In genomic region chr3:32238027-32238815, GRCh38 we compare ENCODE assay signal across 2 cellular contexts.
TF ChIP-seq lines count a peak whose summit lies in the region.

A gene with protein sequence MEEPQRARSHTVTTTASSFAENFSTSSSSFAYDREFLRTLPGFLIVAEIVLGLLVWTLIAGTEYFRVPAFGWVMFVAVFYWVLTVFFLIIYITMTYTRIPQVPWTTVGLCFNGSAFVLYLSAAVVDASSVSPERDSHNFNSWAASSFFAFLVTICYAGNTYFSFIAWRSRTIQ (plus strand): TSS chr3:32238680. CDS start chr3:32238973, 293 bp downstream.

TF ChIP-seq in WTC11, 78 proteins besides CTCF, POLR2A, EP300 and RAD21 (continued from another document):
- TF ChIP-seq, protein P1, sequence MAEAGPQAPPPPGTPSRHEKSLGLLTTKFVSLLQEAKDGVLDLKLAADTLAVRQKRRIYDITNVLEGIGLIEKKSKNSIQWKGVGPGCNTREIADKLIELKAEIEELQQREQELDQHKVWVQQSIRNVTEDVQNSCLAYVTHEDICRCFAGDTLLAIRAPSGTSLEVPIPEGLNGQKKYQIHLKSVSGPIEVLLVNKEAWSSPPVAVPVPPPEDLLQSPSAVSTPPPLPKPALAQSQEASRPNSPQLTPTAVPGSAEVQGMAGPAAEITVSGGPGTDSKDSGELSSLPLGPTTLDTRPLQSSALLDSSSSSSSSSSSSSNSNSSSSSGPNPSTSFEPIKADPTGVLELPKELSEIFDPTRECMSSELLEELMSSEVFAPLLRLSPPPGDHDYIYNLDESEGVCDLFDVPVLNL (CRISPR knock-in tag; IDR thresholded peaks at IDR 0.05; ENCODE audit: borderline replicate concordance, low read depth), result no peak
- no peak for TF ChIP-seq ATF1 (CRISPR knock-in tag; IDR thresholded peaks at IDR 0.05)
- peak; percentile 55 for TF ChIP-seq GABPB1 (CRISPR knock-in tag; IDR thresholded peaks at IDR 0.05)
- no peak for TF ChIP-seq CREM (CRISPR knock-in tag; IDR thresholded peaks at IDR 0.05)
- no peak for TF ChIP-seq SOX15 (CRISPR knock-in tag; IDR thresholded peaks at IDR 0.05)
- TF ChIP-seq, protein P2, sequence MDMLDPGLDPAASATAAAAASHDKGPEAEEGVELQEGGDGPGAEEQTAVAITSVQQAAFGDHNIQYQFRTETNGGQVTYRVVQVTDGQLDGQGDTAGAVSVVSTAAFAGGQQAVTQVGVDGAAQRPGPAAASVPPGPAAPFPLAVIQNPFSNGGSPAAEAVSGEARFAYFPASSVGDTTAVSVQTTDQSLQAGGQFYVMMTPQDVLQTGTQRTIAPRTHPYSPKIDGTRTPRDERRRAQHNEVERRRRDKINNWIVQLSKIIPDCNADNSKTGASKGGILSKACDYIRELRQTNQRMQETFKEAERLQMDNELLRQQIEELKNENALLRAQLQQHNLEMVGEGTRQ (CRISPR knock-in tag; IDR thresholded peaks at IDR 0.05), result no peak
- no peak for TF ChIP-seq ZBTB21 (CRISPR knock-in tag; IDR thresholded peaks at IDR 0.05; ENCODE audit: borderline replicate concordance)
- TF ChIP-seq, protein P3, sequence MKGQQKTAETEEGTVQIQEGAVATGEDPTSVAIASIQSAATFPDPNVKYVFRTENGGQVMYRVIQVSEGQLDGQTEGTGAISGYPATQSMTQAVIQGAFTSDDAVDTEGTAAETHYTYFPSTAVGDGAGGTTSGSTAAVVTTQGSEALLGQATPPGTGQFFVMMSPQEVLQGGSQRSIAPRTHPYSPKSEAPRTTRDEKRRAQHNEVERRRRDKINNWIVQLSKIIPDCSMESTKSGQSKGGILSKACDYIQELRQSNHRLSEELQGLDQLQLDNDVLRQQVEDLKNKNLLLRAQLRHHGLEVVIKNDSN (CRISPR knock-in tag; IDR thresholded peaks at IDR 0.05), result no peak
- TF ChIP-seq, protein P4, sequence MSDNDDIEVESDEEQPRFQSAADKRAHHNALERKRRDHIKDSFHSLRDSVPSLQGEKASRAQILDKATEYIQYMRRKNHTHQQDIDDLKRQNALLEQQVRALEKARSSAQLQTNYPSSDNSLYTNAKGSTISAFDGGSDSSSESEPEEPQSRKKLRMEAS (CRISPR knock-in tag; IDR thresholded peaks at IDR 0.05), result peak; percentile 71
- TF ChIP-seq, protein P5, sequence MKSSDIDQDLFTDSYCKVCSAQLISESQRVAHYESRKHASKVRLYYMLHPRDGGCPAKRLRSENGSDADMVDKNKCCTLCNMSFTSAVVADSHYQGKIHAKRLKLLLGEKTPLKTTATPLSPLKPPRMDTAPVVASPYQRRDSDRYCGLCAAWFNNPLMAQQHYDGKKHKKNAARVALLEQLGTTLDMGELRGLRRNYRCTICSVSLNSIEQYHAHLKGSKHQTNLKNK (CRISPR knock-in tag; IDR thresholded peaks at IDR 0.05), result no peak
- TF ChIP-seq, protein P6, sequence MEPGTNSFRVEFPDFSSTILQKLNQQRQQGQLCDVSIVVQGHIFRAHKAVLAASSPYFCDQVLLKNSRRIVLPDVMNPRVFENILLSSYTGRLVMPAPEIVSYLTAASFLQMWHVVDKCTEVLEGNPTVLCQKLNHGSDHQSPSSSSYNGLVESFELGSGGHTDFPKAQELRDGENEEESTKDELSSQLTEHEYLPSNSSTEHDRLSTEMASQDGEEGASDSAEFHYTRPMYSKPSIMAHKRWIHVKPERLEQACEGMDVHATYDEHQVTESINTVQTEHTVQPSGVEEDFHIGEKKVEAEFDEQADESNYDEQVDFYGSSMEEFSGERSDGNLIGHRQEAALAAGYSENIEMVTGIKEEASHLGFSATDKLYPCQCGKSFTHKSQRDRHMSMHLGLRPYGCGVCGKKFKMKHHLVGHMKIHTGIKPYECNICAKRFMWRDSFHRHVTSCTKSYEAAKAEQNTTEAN (CRISPR knock-in tag; IDR thresholded peaks at IDR 0.05), result no peak
TF ChIP-seq in WTC11: peak in this region for 10.

TF ChIP-seq in HepG2, 621 proteins besides CTCF, POLR2A, EP300 and RAD21 (continued from another document and continues in another):
- TF ChIP-seq, protein P7, sequence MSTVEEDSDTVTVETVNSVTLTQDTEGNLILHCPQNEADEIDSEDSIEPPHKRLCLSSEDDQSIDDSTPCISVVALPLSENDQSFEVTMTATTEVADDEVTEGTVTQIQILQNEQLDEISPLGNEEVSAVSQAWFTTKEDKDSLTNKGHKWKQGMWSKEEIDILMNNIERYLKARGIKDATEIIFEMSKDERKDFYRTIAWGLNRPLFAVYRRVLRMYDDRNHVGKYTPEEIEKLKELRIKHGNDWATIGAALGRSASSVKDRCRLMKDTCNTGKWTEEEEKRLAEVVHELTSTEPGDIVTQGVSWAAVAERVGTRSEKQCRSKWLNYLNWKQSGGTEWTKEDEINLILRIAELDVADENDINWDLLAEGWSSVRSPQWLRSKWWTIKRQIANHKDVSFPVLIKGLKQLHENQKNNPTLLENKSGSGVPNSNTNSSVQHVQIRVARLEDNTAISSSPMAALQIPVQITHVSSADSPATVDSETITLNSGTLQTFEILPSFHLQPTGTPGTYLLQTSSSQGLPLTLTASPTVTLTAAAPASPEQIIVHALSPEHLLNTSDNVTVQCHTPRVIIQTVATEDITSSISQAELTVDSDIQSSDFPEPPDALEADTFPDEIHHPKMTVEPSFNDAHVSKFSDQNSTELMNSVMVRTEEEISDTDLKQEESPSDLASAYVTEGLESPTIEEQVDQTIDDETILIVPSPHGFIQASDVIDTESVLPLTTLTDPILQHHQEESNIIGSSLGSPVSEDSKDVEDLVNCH (CRISPR knock-in tag; IDR thresholded peaks at IDR 0.05), result no peak
- TF ChIP-seq, protein P8, sequence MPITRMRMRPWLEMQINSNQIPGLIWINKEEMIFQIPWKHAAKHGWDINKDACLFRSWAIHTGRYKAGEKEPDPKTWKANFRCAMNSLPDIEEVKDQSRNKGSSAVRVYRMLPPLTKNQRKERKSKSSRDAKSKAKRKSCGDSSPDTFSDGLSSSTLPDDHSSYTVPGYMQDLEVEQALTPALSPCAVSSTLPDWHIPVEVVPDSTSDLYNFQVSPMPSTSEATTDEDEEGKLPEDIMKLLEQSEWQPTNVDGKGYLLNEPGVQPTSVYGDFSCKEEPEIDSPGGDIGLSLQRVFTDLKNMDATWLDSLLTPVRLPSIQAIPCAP (CRISPR knock-in tag; IDR thresholded peaks at IDR 0.05; ENCODE audit: low read depth), result no peak
- TF ChIP-seq BHLHE40 (IDR thresholded peaks at IDR 0.05; ENCODE audit: low read length) (peak; percentile 28; the same call in 1 of the 2 replicates), ZNF281 (CRISPR knock-in tag; IDR thresholded peaks at IDR 0.05; ENCODE audit: borderline replicate concordance) (peak; percentile 31; the same call in 1 of the 2 replicates), ZNF326 (CRISPR knock-in tag; IDR thresholded peaks at IDR 0.05; ENCODE audit: borderline replicate concordance) (no peak), ZNF616 (CRISPR knock-in tag; IDR thresholded peaks at IDR 0.05; ENCODE audit: low read depth) (no peak), XBP1 (CRISPR knock-in tag; IDR thresholded peaks at IDR 0.05) (no peak), NBN (conservative IDR thresholded peaks at IDR 0.05) (no peak), GZF1 (CRISPR knock-in tag; IDR thresholded peaks at IDR 0.05) (peak; percentile 70; the same call in 1 of the 2 replicates), CBFB (CRISPR knock-in tag; IDR thresholded peaks at IDR 0.05) (peak; percentile 26; the same call in 1 of the 2 replicates), AKAP8 (CRISPR knock-in tag; IDR thresholded peaks at IDR 0.05) (peak; percentile 68; the same call in 1 of the 2 replicates), ZBTB2 (CRISPR knock-in tag; IDR thresholded peaks at IDR 0.05; ENCODE audit: low read depth) (no peak), FOXC1 (CRISPR knock-in tag; IDR thresholded peaks at IDR 0.05; ENCODE audit: borderline replicate concordance) (0 out of 2 replicates have a peak, but pooled peaks have one; percentile 50), HOXA9 (CRISPR knock-in tag; IDR thresholded peaks at IDR 0.05; ENCODE audit: borderline replicate concordance) (no peak), ZNF160 (CRISPR knock-in tag; IDR thresholded peaks at IDR 0.05) (peak; percentile 51), FOXP4 (CRISPR knock-in tag; IDR thresholded peaks at IDR 0.05) (peak; percentile 72), ZNF567 (CRISPR knock-in tag; IDR thresholded peaks at IDR 0.05; ENCODE audit: borderline replicate concordance) (no peak), SRY (CRISPR knock-in tag; IDR thresholded peaks at IDR 0.05) (peak; percentile 56; the same call in 1 of the 2 replicates)
- TF ChIP-seq, protein P9, sequence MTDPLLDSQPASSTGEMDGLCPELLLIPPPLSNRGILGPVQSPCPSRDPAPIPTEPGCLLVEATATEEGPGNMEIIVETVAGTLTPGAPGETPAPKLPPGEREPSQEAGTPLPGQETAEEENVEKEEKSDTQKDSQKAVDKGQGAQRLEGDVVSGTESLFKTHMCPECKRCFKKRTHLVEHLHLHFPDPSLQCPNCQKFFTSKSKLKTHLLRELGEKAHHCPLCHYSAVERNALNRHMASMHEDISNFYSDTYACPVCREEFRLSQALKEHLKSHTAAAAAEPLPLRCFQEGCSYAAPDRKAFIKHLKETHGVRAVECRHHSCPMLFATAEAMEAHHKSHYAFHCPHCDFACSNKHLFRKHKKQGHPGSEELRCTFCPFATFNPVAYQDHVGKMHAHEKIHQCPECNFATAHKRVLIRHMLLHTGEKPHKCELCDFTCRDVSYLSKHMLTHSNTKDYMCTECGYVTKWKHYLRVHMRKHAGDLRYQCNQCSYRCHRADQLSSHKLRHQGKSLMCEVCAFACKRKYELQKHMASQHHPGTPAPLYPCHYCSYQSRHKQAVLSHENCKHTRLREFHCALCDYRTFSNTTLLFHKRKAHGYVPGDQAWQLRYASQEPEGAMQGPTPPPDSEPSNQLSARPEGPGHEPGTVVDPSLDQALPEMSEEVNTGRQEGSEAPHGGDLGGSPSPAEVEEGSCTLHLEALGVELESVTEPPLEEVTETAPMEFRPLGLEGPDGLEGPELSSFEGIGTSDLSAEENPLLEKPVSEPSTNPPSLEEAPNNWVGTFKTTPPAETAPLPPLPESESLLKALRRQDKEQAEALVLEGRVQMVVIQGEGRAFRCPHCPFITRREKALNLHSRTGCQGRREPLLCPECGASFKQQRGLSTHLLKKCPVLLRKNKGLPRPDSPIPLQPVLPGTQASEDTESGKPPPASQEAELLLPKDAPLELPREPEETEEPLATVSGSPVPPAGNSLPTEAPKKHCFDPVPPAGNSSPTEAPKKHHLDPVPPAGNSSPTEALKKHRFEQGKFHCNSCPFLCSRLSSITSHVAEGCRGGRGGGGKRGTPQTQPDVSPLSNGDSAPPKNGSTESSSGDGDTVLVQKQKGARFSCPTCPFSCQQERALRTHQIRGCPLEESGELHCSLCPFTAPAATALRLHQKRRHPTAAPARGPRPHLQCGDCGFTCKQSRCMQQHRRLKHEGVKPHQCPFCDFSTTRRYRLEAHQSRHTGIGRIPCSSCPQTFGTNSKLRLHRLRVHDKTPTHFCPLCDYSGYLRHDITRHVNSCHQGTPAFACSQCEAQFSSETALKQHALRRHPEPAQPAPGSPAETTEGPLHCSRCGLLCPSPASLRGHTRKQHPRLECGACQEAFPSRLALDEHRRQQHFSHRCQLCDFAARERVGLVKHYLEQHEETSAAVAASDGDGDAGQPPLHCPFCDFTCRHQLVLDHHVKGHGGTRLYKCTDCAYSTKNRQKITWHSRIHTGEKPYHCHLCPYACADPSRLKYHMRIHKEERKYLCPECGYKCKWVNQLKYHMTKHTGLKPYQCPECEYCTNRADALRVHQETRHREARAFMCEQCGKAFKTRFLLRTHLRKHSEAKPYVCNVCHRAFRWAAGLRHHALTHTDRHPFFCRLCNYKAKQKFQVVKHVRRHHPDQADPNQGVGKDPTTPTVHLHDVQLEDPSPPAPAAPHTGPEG (CRISPR knock-in tag; IDR thresholded peaks at IDR 0.05), result peak; percentile 45; the same call in 1 of the 2 replicates
- TF ChIP-seq, protein P10, sequence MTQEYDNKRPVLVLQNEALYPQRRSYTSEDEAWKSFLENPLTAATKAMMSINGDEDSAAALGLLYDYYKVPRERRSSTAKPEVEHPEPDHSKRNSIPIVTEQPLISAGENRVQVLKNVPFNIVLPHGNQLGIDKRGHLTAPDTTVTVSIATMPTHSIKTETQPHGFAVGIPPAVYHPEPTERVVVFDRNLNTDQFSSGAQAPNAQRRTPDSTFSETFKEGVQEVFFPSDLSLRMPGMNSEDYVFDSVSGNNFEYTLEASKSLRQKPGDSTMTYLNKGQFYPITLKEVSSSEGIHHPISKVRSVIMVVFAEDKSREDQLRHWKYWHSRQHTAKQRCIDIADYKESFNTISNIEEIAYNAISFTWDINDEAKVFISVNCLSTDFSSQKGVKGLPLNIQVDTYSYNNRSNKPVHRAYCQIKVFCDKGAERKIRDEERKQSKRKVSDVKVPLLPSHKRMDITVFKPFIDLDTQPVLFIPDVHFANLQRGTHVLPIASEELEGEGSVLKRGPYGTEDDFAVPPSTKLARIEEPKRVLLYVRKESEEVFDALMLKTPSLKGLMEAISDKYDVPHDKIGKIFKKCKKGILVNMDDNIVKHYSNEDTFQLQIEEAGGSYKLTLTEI (CRISPR knock-in tag; conservative IDR thresholded peaks at IDR 0.05), result no peak
